ENCODE assay signal across 8 cellular contexts in genomic region chr15:82810061-82810862, GRCh38. TPM values are rescaled to one million over a fixed set of nuclear protein-coding genes. Genes with fewer than 3 reads are reported as not detected.
DNase-seq lines count a peak whose midpoint lies in the region; ATAC-seq and TF ChIP-seq lines count a peak whose summit lies in the region.

No MANE protein-coding gene starts in this region.

- peak overlapping the region; percentile 80 for H3K27ac ChIP-seq in PC-9
- H3K27ac ChIP-seq in heart right ventricle: peak overlapping the region; percentile 91 to 100 (median 99)

- no peaks in the 10 kb centered on the region for H3K9me3 Mint-ChIP-seq in activated naive CD8-positive, alpha-beta T cell treated with anti-CD3 and anti-CD28 coated beads, Interleukin-2, amount 10 ng/mL, durations not matched to agents 7 days and 5 days

- H3K4me1 ChIP-seq in PC-9 (replicated peaks; ENCODE audit: insufficient read depth) (peaks cover 17% of the 10 kb centered on the region), heart right ventricle (peaks cover 11 to 49% (median 33%) of the 10 kb centered on the region in 9 donors)

- peak; percentile 27 for ATAC-seq in HG03025 (IDR thresholded peaks at IDR 0.05; ENCODE audit: low FRiP score, unreplicated experiment)
- ATAC-seq in activated naive CD8-positive, alpha-beta T cell treated with anti-CD3 and anti-CD28 coated beads, Interleukin-2, amount 10 ng/mL, durations not matched to agents 7 days and 5 days (ENCODE audit: low read depth): peak; percentile 43
- peak in 1 of 8 donors; percentile 20 for ATAC-seq in heart right ventricle

- peak overlapping the region; percentile 94 for H3K27ac Mint-ChIP-seq in activated naive CD8-positive, alpha-beta T cell treated with anti-CD3 and anti-CD28 coated beads, Interleukin-2, amount 10 ng/mL, durations not matched to agents 7 days and 5 days

- peaks cover 13% of the 10 kb centered on the region; the same call in 1 of the 2 replicates for H3F3A ChIP-seq in PC-9 (ENCODE audit: insufficient read depth, low read depth)

- intact Hi-C loops in PC-9 (cut with micrococcal nuclease; ENCODE audit: unreplicated experiment): no loop called here
- intact Hi-C loops in heart right ventricle (cut with DNase I): no loop called here

- POLR2A ChIA-PET in PC-9 (lab: Charles Lee; ENCODE audit: unreplicated experiment): interaction anchor here (0.8 kb wide), 1 partner anchor 60 kb away, joined by 4 read pairs; no protein-coding TSS in a partner anchor
- POLR2A ChIA-PET in activated naive CD8-positive, alpha-beta T cell treated with anti-CD3 and anti-CD28 coated beads, Interleukin-2, amount 10 ng/mL, durations not matched to agents 7 days and 5 days (lab: Charles Lee): interaction anchor here (0.8 to 4.5 kb wide), 8 partner anchors 18 to 298 kb away, joined by 3 to 26 read pairs (median 4); partner anchors contain the start of genes RAMAC and RPS17

- CTCF ChIA-PET in PC-9 (lab: Charles Lee): interaction anchor here (0.6 kb wide), 1 partner anchor 202 kb away, joined by 4 read pairs; no protein-coding TSS in a partner anchor

- no TSS peak for BruUV-seq in PC-9 (replicated peaks; lab: Mats Ljungman, UMichigan)

- DNase-seq in stimulated activated CD4-positive, alpha-beta T cell treated with anti-CD3 and anti-CD28 coated beads, Interleukin-15, amount 100 ng/mL, for 24 hours: peak; percentile 47
- no peak for DNase-seq in stimulated activated CD4-positive, alpha-beta T cell treated with anti-CD3 and anti-CD28 coated beads, Interleukin-12 subunit alpha, Interleukin-12 subunit beta, amount 100 ng/mL, for 4 hours
- DNase-seq in PC-9 (peak; percentile 28 to 43), heart right ventricle (peak in 1 of 2 donors; percentile 36), putamen (ENCODE audit: low spot score) (peak; percentile 45), foreskin melanocyte (no peak)
- peak; percentile 74 for DNase-seq in activated naive CD8-positive, alpha-beta T cell treated with anti-CD3 and anti-CD28 coated beads, Interleukin-2, amount 10 ng/mL, durations not matched to agents 7 days and 5 days

- H3K27me3 ChIP-seq in PC-9 (ENCODE audit: insufficient read depth, low read depth): no peaks in the 10 kb centered on the region
- no peaks in the 10 kb centered on the region for H3K27me3 ChIP-seq in heart right ventricle

- H3K9me3 ChIP-seq in PC-9 (ENCODE audit: insufficient read depth, low read depth): no peaks in the 10 kb centered on the region
- no peaks in the 10 kb centered on the region for H3K9me3 ChIP-seq in heart right ventricle

- 1% methylated on average over 58 to 79 of the region's 80 CpGs for WGBS in heart right ventricle, 2 donors

- peak overlapping the region; percentile 81 for H2AFZ ChIP-seq in PC-9

- peaks cover 22% of the 10 kb centered on the region for H3K4me1 Mint-ChIP-seq in activated naive CD8-positive, alpha-beta T cell treated with anti-CD3 and anti-CD28 coated beads, Interleukin-2, amount 10 ng/mL, durations not matched to agents 7 days and 5 days

- peaks cover 34% of the 10 kb centered on the region for H3K79me2 ChIP-seq in PC-9 (ENCODE audit: low read depth)

- peaks cover 3% of the 10 kb centered on the region for H3K27me3 Mint-ChIP-seq in activated naive CD8-positive, alpha-beta T cell treated with anti-CD3 and anti-CD28 coated beads, Interleukin-2, amount 10 ng/mL, durations not matched to agents 7 days and 5 days

- peak overlapping the region; percentile 91 for H3K4me3 Mint-ChIP-seq in activated naive CD8-positive, alpha-beta T cell treated with anti-CD3 and anti-CD28 coated beads, Interleukin-2, amount 10 ng/mL, durations not matched to agents 7 days and 5 days

- peak overlapping the region; percentile 97 for H3K4me2 ChIP-seq in PC-9

- peaks cover 8% of the 10 kb centered on the region; the same call in 1 of the 2 replicates for H3K36me3 ChIP-seq in PC-9 (ENCODE audit: low read depth)
- H3K36me3 ChIP-seq in heart right ventricle: peaks cover 0 to 32% (median 16%) of the 10 kb centered on the region in 9 donors

- H4K20me1 ChIP-seq in PC-9 (ENCODE audit: insufficient read depth): no peaks in the 10 kb centered on the region

- H3K9me2 ChIP-seq in PC-9 (ENCODE audit: insufficient read depth): no peaks in the 10 kb centered on the region

- H3K36me3 Mint-ChIP-seq in activated naive CD8-positive, alpha-beta T cell treated with anti-CD3 and anti-CD28 coated beads, Interleukin-2, amount 10 ng/mL, durations not matched to agents 7 days and 5 days: peaks cover 21% of the 10 kb centered on the region

- no peak for TF ChIP-seq CTCF in PC-9 (conservative IDR thresholded peaks at IDR 0.05)
- TF ChIP-seq CTCF in heart right ventricle (IDR thresholded peaks at IDR 0.05): no peak

- H3K4me3 ChIP-seq in PC-9: peak overlapping the region; percentile 99
- H3K4me3 ChIP-seq in heart right ventricle: peak overlapping the region; percentile 65 to 96 (median 89)

RNA-seq across cellular contexts. Expression of gene WHAMM, which starts 0.8 kb away (rescaled TPM):
- 6.4 and 6.9 TPM in 2 replicates for total RNA-seq in PC-9 (2021)
- 10 to 100 TPM; 18.1 to 18.2 TPM for total RNA-seq in activated naive CD8-positive, alpha-beta T cell treated with anti-CD3 and anti-CD28 coated beads, Interleukin-2, amount 10 ng/mL, durations not matched to agents 7 days and 5 days
- total RNA-seq in heart right ventricle: 1 to 10 TPM; 5.4 to 8.1 (median 6.8) TPM
- 1 to 10 TPM; 3.2 to 3.9 TPM for polyA plus RNA-seq in heart right ventricle

RNA-seq across cellular contexts. Expression of gene FSD2, which starts 4.4 kb away (rescaled TPM):
- not detected in 2 replicates for total RNA-seq in PC-9 (2021)
- not detected for total RNA-seq in activated naive CD8-positive, alpha-beta T cell treated with anti-CD3 and anti-CD28 coated beads, Interleukin-2, amount 10 ng/mL, durations not matched to agents 7 days and 5 days
- 100 to 1,000 TPM in 3 of 10 donors, 10 to 100 TPM in 7; 50.3 to 142 (median 88.8) TPM for total RNA-seq in heart right ventricle
- 10 to 100 TPM in 1 of 2 donors, 1 to 10 TPM in 1; 1.7 to 24.9 TPM for polyA plus RNA-seq in heart right ventricle

Comparison
In these comparisons a context has a peak if more than half of its experiments do, and no peak if none do; other contexts are left out.
1. DNase-seq: peak in stimulated activated CD4-positive, alpha-beta T cell treated with anti-CD3 and anti-CD28 coated beads, Interleukin-15, amount 100 ng/mL, for 24 hours (single experiment), PC-9 (2 of 2), activated naive CD8-positive, alpha-beta T cell treated with anti-CD3 and anti-CD28 coated beads, Interleukin-2, amount 10 ng/mL, durations not matched to agents 7 days and 5 days (single experiment) and putamen (single experiment); none in stimulated activated CD4-positive, alpha-beta T cell treated with anti-CD3 and anti-CD28 coated beads, Interleukin-12 subunit alpha, Interleukin-12 subunit beta, amount 100 ng/mL, for 4 hours (single experiment) and foreskin melanocyte (single experiment).
2. RNA of gene FSD2, which starts 4.4 kb away (total RNA-seq): 50.3 to 142 TPM in heart right ventricle; not detected in activated naive CD8-positive, alpha-beta T cell treated with anti-CD3 and anti-CD28 coated beads, Interleukin-2, amount 10 ng/mL, durations not matched to agents 7 days and 5 days and not detected in PC-9; every median in the first group is over 10 times any median in the second.